In the genomic region with DNA sequence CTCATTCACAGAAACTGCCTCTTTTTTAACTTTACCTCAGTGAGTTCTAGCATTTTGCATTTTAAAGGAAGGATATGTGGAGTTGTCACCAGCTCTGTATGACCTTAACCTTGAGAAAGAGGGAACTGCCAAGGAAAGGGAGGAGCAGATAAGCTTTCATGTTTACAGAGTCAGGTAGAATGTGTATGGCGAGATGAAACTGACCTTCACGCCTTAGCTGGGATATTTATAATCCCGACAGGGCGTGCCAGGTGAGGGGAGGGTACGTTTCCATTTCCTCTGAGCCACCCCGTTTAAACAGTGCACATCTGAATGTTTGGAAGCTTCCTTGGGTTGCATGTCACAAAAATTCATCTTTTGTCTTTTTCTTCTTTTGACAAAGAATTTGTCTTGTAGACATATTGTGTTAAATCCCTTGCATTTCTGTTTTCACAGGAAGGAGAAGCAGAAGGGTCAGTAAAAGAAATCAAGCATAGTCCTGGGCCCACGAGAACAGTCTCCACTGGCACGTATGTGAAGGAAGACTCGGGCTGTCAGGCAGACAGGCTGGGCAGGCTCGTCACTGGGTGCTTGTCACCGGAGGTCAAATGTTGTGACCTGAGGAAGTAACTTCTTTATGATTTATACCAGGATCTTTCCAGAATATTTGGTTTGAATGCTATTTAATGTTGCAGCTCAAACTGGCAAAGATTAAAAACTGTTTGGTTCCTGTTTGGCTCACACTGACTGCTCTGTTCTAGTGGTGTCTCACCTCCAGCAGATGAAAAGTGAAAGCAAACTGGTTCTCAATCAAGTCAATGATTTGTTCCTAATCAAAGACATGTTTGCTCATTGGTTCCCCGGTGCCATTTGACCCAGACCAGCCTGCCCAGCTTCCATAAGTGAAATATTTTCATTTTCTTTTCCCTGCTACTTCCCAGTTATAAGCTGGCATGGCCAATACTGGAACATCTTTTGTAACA, we compare ENCODE assay signal across 11 cellular contexts. TPM values are rescaled to one million over a fixed set of nuclear protein-coding genes. Genes with fewer than 3 reads are reported as not detected.
DNase-seq lines count a peak whose midpoint lies in the region; ATAC-seq, FAIRE-seq and TF ChIP-seq lines count a peak whose summit lies in the region.
"Had no signal": no experiment of that assay in that cellular context is flagged by ENCODE, and none has a peak within 500 bp of the region (broad histone marks: within the 10 kb centered on the region; RNA-seq: fewer than 3 reads in every experiment).

No MANE protein-coding gene starts in this region.

- H3K4me1 ChIP-seq in liver (ENCODE audit: control insufficient read depth in 4 of 4, insufficient read depth in 4 of 4, low read length in 3 of 4) (peaks cover 3 to 16% (median 8%) of the 10 kb centered on the region in 4 donors), HepG2 (ENCODE audit: insufficient read depth, low read length) (no peaks in the 10 kb centered on the region)

- no peak overlapping the region for H3K4me2 ChIP-seq in HepG2 (ENCODE audit: low read depth, low read length)

- DNase-seq in HepG2 (ENCODE audit: low spot score) (no peak), left kidney (ENCODE audit: low read depth, low spot score) (peak; percentile 27), pons (ENCODE audit: low spot score) (no peak), putamen (ENCODE audit: low spot score) (no peak)
- DNase-seq in activated CD4-positive, alpha-beta memory T cell treated with anti-CD3 and anti-CD28 coated beads, Interleukin-2, amount 10 ng/mL, durations not matched to agents 7 days and 5 days: peak; percentile 23
- no peak for DNase-seq in effector CD8-positive, alpha-beta T cell (lab: John Stamatoyannopoulos, UW)
- DNase-seq: amniotic stem cell, HCEC 1CT had no signal

- H3K9me3 Mint-ChIP-seq in activated CD4-positive, alpha-beta memory T cell treated with anti-CD3 and anti-CD28 coated beads, Interleukin-2, amount 10 ng/mL, durations not matched to agents 7 days and 5 days: no peaks in the 10 kb centered on the region

- BruUV-seq in HepG2 (replicated peaks; lab: Mats Ljungman, UMichigan): no TSS peak

- H3K27me3 Mint-ChIP-seq in activated CD4-positive, alpha-beta memory T cell treated with anti-CD3 and anti-CD28 coated beads, Interleukin-2, amount 10 ng/mL, durations not matched to agents 7 days and 5 days: no peaks in the 10 kb centered on the region
- H3K27me3 Mint-ChIP-seq: B cell had no signal

- H4K20me1 ChIP-seq in HepG2 (ENCODE audit: insufficient read depth, low read length): no peaks in the 10 kb centered on the region

- peak overlapping the region in 2 of 3 donors; percentile 19 to 28 for H3K4me3 ChIP-seq in liver (ENCODE audit: low read depth in 1 of 3, low read length in 3 of 3)
- no peak overlapping the region for H3K4me3 ChIP-seq in HepG2 (replicated peaks in 1 of 3; ENCODE audit: insufficient read depth in 1 of 3, low read depth in 2 of 3, low read length in 3 of 3)

- H3K9me3 ChIP-seq in liver (ENCODE audit: control insufficient read depth in 4 of 4, low read length in 3 of 4): no peaks in the 10 kb centered on the region
- no peaks in the 10 kb centered on the region for H3K9me3 ChIP-seq in HepG2 (ENCODE audit: low read length)

- peak overlapping the region; percentile 59 for H3K4me3 Mint-ChIP-seq in activated CD4-positive, alpha-beta memory T cell treated with anti-CD3 and anti-CD28 coated beads, Interleukin-2, amount 10 ng/mL, durations not matched to agents 7 days and 5 days
- H3K4me3 Mint-ChIP-seq: B cell had no signal

- no peak for FAIRE-seq in HepG2 (lab: Jason Lieb, UNC)

- TF ChIP-seq RAD21 in liver (IDR thresholded peaks at IDR 0.05) (no peak), HepG2 (CRISPR knock-in tag; IDR thresholded peaks at IDR 0.05) (no peak)

- no peaks in the 10 kb centered on the region for H3K79me2 ChIP-seq in HepG2 (ENCODE audit: insufficient read depth, low read length)

- peaks cover 32% of the 10 kb centered on the region for H3K4me1 Mint-ChIP-seq in activated CD4-positive, alpha-beta memory T cell treated with anti-CD3 and anti-CD28 coated beads, Interleukin-2, amount 10 ng/mL, durations not matched to agents 7 days and 5 days

- WGBS in liver: 17% methylated on average over 12 of the region's 12 CpGs
- WGBS in HepG2 (ENCODE audit: low lambda C conversion rate): 89% methylated on average over 12 of the region's 12 CpGs

- H3K27ac ChIP-seq in liver (ENCODE audit: low read depth in 1 of 2, low read length in 2 of 2) (peak overlapping the region; percentile 70 to 75), HepG2 (ENCODE audit: extremely low read length, insufficient read depth, low read length) (no peak overlapping the region)

- H3K27me3 ChIP-seq in liver (ENCODE audit: control insufficient read depth in 4 of 4, insufficient read depth in 4 of 4, low read length in 3 of 4) (no peaks in the 10 kb centered on the region), HepG2 (ENCODE audit: control insufficient read depth in 1 of 2, insufficient read depth in 2 of 2, low read length in 2 of 2) (no peaks in the 10 kb centered on the region; a peak in 1 of 5 replicates)

- TF ChIP-seq POLR2A in HepG2 (IDR thresholded peaks at IDR 0.05; ENCODE audit: insufficient read depth in 1 of 2, low read depth in 2 of 2, low read length in 2 of 2): no peak

- TF ChIP-seq EP300 in HepG2 (IDR thresholded peaks at IDR 0.05; ENCODE audit: low read depth in 2 of 2, low read length in 2 of 2) (no peak), HepG2 (CRISPR knock-in tag; IDR thresholded peaks at IDR 0.05; ENCODE audit: borderline replicate concordance) (no peak)

- H2AFZ ChIP-seq in HepG2 (ENCODE audit: low read length): no peak overlapping the region

- H3K9ac ChIP-seq in liver (ENCODE audit: low read depth in 1 of 2, low read length in 2 of 2) (peak overlapping the region; percentile 16 to 61), HepG2 (ENCODE audit: insufficient read depth, low read depth, low read length) (no peak overlapping the region)

- H3K36me3 ChIP-seq in liver (ENCODE audit: control insufficient read depth in 4 of 4, insufficient read depth in 3 of 4, low read depth in 1 of 4, low read length in 3 of 4) (peaks cover 13 to 40% (median 35%) of the 10 kb centered on the region in 4 donors), HepG2 (replicated peaks in 1 of 2; ENCODE audit: control insufficient read depth in 1 of 2, insufficient read depth in 2 of 2, low read length in 2 of 2) (peaks cover 14 to 24% of the 10 kb centered on the region in 2 experiments)

- POLR2A ChIA-PET in HepG2 (lab: Yijun Ruan, JAX): no interaction called here
- POLR2A ChIA-PET in activated CD4-positive, alpha-beta memory T cell treated with anti-CD3 and anti-CD28 coated beads, Interleukin-2, amount 10 ng/mL, durations not matched to agents 7 days and 5 days (lab: Charles Lee): interaction anchor here (0.8 to 2.3 kb wide), 7 partner anchors 8 to 46 kb away, joined by 3 to 14 read pairs (median 4); a partner anchor contains a TSS

- CTCF ChIA-PET in HepG2 (lab: Yijun Ruan, JAX; ENCODE audit: low intra/inter-chr PET ratio, low total read pairs): no interaction called here
- CTCF ChIA-PET in activated CD4-positive, alpha-beta memory T cell treated with anti-CD3 and anti-CD28 coated beads, Interleukin-2, amount 10 ng/mL, durations not matched to agents 7 days and 5 days (lab: Charles Lee): interaction anchor here (1.7 kb wide), 1 partner anchor 16 kb away, joined by 10 read pairs; a partner anchor contains a TSS

- ATAC-seq in HepG2: no peak
- ATAC-seq in GM19467 (IDR thresholded peaks at IDR 0.05; ENCODE audit: unreplicated experiment): no peak

- H3K27ac Mint-ChIP-seq in activated CD4-positive, alpha-beta memory T cell treated with anti-CD3 and anti-CD28 coated beads, Interleukin-2, amount 10 ng/mL, durations not matched to agents 7 days and 5 days: peak overlapping the region; percentile 83
- H3K27ac Mint-ChIP-seq: B cell had no signal

- peaks cover 76% of the 10 kb centered on the region for H3K36me3 Mint-ChIP-seq in activated CD4-positive, alpha-beta memory T cell treated with anti-CD3 and anti-CD28 coated beads, Interleukin-2, amount 10 ng/mL, durations not matched to agents 7 days and 5 days (ENCODE audit: low read depth)

- in situ Hi-C loops in HepG2 (cut with HindIII; ENCODE audit: extremely low pct_ligation_motif_present, low pct_unique_long_range_greater_than_20kb): no loop called here

- TF ChIP-seq CTCF in liver (IDR thresholded peaks at IDR 0.05; ENCODE audit: low read depth, low read length, missing input control) (no peak), HepG2 (CRISPR knock-in tag; IDR thresholded peaks at IDR 0.05) (no peak)

- intact Hi-C loops in HepG2 (cut with micrococcal nuclease; ENCODE audit: unreplicated experiment): no loop called here

RNA-seq across cellular contexts. Expression of a gene that starts 16.1 kb away (rescaled TPM):
- total RNA-seq in liver (10 to 100 TPM; 26.7 to 41.6 TPM), HepG2 (2016; rRNA removed; fragmentation: Illumina TruSeq; extraction: Trizol) (13.4 and 16.9 TPM in 2 replicates)
- polyA plus RNA-seq in liver (10 to 100 TPM; 21.5 to 42.0 TPM), HepG2 (2011; rRNA removed) (46.6 and 48.0 TPM in 2 replicates)
- 11.6 and 11.9 TPM in 2 replicates for total RNA-seq in HepG2 (2016; cell fraction: cytosol; rRNA removed; fragmentation: Illumina TruSeq; extraction: Trizol; ENCODE audit: low read depth)
- total RNA-seq in HepG2 (2016; cell fraction: insoluble cytoplasmic fraction; rRNA removed; fragmentation: Illumina TruSeq; extraction: Trizol): 13.1 and 15.3 TPM in 2 replicates
- 17.8 and 18.8 TPM in 2 replicates for total RNA-seq in HepG2 (2016; cell fraction: membrane; rRNA removed; fragmentation: Illumina TruSeq; extraction: Trizol)
- 6.5 and 7.6 TPM in 2 replicates for total RNA-seq in HepG2 (2016; cell fraction: nucleus; rRNA removed; fragmentation: Illumina TruSeq; extraction: Trizol)
- 19.2 and 26.0 TPM in 2 replicates for polyA plus RNA-seq in HepG2 (2011; cell fraction: cytosol; rRNA removed)
- 19.2 and 23.7 TPM in 2 replicates for polyA plus RNA-seq in HepG2 (2011; cell fraction: nucleus; rRNA removed)
- 114 and 116 TPM in 2 replicates for polyA plus RNA-seq in HepG2 (2012)
- polyA plus RNA-seq in HepG2 (2016; cell fraction: cytosol; fragmentation: Illumina TruSeq; extraction: Trizol; ENCODE audit: low read depth): 18.1 and 18.2 TPM in 2 replicates
- polyA plus RNA-seq in HepG2 (2016; cell fraction: insoluble cytoplasmic fraction; fragmentation: Illumina TruSeq; extraction: Trizol; ENCODE audit: low read depth): 18.4 and 22.2 TPM in 2 replicates
- polyA plus RNA-seq in HepG2 (2016; cell fraction: membrane; fragmentation: Illumina TruSeq; extraction: Trizol; ENCODE audit: low read depth): 19.3 and 20.2 TPM in 2 replicates
- polyA plus RNA-seq in HepG2 (2016; cell fraction: nucleus; fragmentation: Illumina TruSeq; extraction: Trizol; ENCODE audit: insufficient read depth, low read depth): 16.6 and 18.0 TPM in 2 replicates
- polyA minus RNA-seq in HepG2 (2011; rRNA and poly(A)+ RNA removed; ENCODE audit: low replicate concordance): 20.0 and 23.0 TPM in 2 replicates
- 12.0 and 26.7 TPM in 2 replicates for polyA minus RNA-seq in HepG2 (2011; cell fraction: cytosol; rRNA and poly(A)+ RNA removed)
- polyA minus RNA-seq in HepG2 (2011; cell fraction: nucleus; rRNA and poly(A)+ RNA removed): 34.8 and 39.0 TPM in 2 replicates
- total RNA-seq in activated CD4-positive, alpha-beta memory T cell treated with anti-CD3 and anti-CD28 coated beads, Interleukin-2, amount 10 ng/mL, durations not matched to agents 7 days and 5 days: 100 to 1,000 TPM; 196 to 197 TPM

RNA-seq across cellular contexts. Expression of a gene that starts 45.2 kb away (rescaled TPM):
- total RNA-seq in liver: 10 to 100 TPM in 1 of 2 donors, under 1 TPM in 1; under 0.01 to 10.0 TPM
- under 1 TPM; 0.32 to 0.37 TPM for polyA plus RNA-seq in liver
- total RNA-seq in HepG2 (2016; rRNA removed; fragmentation: Illumina TruSeq; extraction: Trizol): 31.3 and 41.8 TPM in 2 replicates
- 5.6 and 6.2 TPM in 2 replicates for total RNA-seq in HepG2 (2016; cell fraction: cytosol; rRNA removed; fragmentation: Illumina TruSeq; extraction: Trizol; ENCODE audit: low read depth)
- total RNA-seq in HepG2 (2016; cell fraction: insoluble cytoplasmic fraction; rRNA removed; fragmentation: Illumina TruSeq; extraction: Trizol): 28.3 and 39.8 TPM in 2 replicates
- 7.1 and 8.4 TPM in 2 replicates for total RNA-seq in HepG2 (2016; cell fraction: membrane; rRNA removed; fragmentation: Illumina TruSeq; extraction: Trizol)
- 27.5 and 28.3 TPM in 2 replicates for total RNA-seq in HepG2 (2016; cell fraction: nucleus; rRNA removed; fragmentation: Illumina TruSeq; extraction: Trizol)
- 2.0 and 2.8 TPM in 2 replicates for polyA plus RNA-seq in HepG2 (2011; rRNA removed)
- polyA plus RNA-seq in HepG2 (2011; cell fraction: cytosol; rRNA removed): 1.7 and 1.9 TPM in 2 replicates
- 2.7 and 2.8 TPM in 2 replicates for polyA plus RNA-seq in HepG2 (2011; cell fraction: nucleus; rRNA removed)
- 2.2 and 7.7 TPM in 2 replicates for polyA plus RNA-seq in HepG2 (2012)
- 0.73 and 0.94 TPM in 2 replicates for polyA plus RNA-seq in HepG2 (2016; cell fraction: cytosol; fragmentation: Illumina TruSeq; extraction: Trizol; ENCODE audit: low read depth)
- 24.9 and 28.1 TPM in 2 replicates for polyA plus RNA-seq in HepG2 (2016; cell fraction: insoluble cytoplasmic fraction; fragmentation: Illumina TruSeq; extraction: Trizol; ENCODE audit: low read depth)
- polyA plus RNA-seq in HepG2 (2016; cell fraction: membrane; fragmentation: Illumina TruSeq; extraction: Trizol; ENCODE audit: low read depth): 2.0 and 2.2 TPM in 2 replicates
- 16.5 and 22.1 TPM in 2 replicates for polyA plus RNA-seq in HepG2 (2016; cell fraction: nucleus; fragmentation: Illumina TruSeq; extraction: Trizol; ENCODE audit: insufficient read depth, low read depth)
- 4.7 and 13.7 TPM in 2 replicates for polyA minus RNA-seq in HepG2 (2011; rRNA and poly(A)+ RNA removed; ENCODE audit: low replicate concordance)
- 4.3 and 4.8 TPM in 2 replicates for polyA minus RNA-seq in HepG2 (2011; cell fraction: cytosol; rRNA and poly(A)+ RNA removed)
- 11.3 and 12.1 TPM in 2 replicates for polyA minus RNA-seq in HepG2 (2011; cell fraction: nucleus; rRNA and poly(A)+ RNA removed)
- 10 to 100 TPM; 40.7 to 42.9 TPM for total RNA-seq in activated CD4-positive, alpha-beta memory T cell treated with anti-CD3 and anti-CD28 coated beads, Interleukin-2, amount 10 ng/mL, durations not matched to agents 7 days and 5 days

Comparison
In these comparisons a context has a peak if more than half of its experiments do, and no peak if none do; other contexts are left out.
1. H3K4me3 ChIP-seq: peak in liver (2 of 3); none in HepG2 (0 of 3).
2. DNase-seq: peak in activated CD4-positive, alpha-beta memory T cell treated with anti-CD3 and anti-CD28 coated beads, Interleukin-2, amount 10 ng/mL, durations not matched to agents 7 days and 5 days (single experiment) and left kidney (single experiment); none in HepG2 (single experiment), effector CD8-positive, alpha-beta T cell (single experiment), pons (single experiment) and putamen (single experiment).
3. RNA of a gene that starts 16.1 kb away (total RNA-seq): 196 to 197 TPM in activated CD4-positive, alpha-beta memory T cell treated with anti-CD3 and anti-CD28 coated beads, Interleukin-2, amount 10 ng/mL, durations not matched to agents 7 days and 5 days; 26.7 to 41.6 TPM in liver and 6.5 to 18.8 TPM in HepG2; every median in the first group is over 4 times any median in the second.